Comparison of ENCODE assay signal across 22 cellular contexts in genomic region chr5:110104728-110105127, GRCh38.
DNase-seq lines count a peak whose midpoint lies in the region; ATAC-seq and TF ChIP-seq lines count a peak whose summit lies in the region.
"Had no signal": no experiment of that assay in that cellular context is flagged by ENCODE, and none has a peak within 500 bp of the region (broad histone marks: within the 10 kb centered on the region; RNA-seq: fewer than 3 reads in every experiment).

No MANE protein-coding gene starts in this region.

- H3K27ac Mint-ChIP-seq in central memory CD8-positive, alpha-beta T cell (ENCODE audit: low read depth) = no peak overlapping the region

- H3K9me3 Mint-ChIP-seq in central memory CD8-positive, alpha-beta T cell = no peaks in the 10 kb centered on the region

- H3K4me3 Mint-ChIP-seq in central memory CD8-positive, alpha-beta T cell = no peak overlapping the region

- DNase-seq in AG08395 (ENCODE audit: low spot score) (peak; percentile 18), AG10803 (ENCODE audit: low read depth) (peak; percentile 31), NCI-H82 (lab: John Stamatoyannopoulos, UW) (no peak)
- no peak for DNase-seq in central memory CD8-positive, alpha-beta T cell (ENCODE audit: low spot score in 2 of 2)
- no peak for DNase-seq in stimulated activated CD4-positive, alpha-beta T cell treated with anti-CD3 and anti-CD28 coated beads, Interleukin-2, amount 100 ng/mL, for 24 hours
- DNase-seq: AML-193, DMS53, EL, GF-D8, H7, MM.1S, NCI-H1092, NCI-H1436, NCI-H187 treated with DMSO at 0.1 percent for 48 hours, NCI-H2107, NCI-H226, NCI-H524 had no signal

- no peaks in the 10 kb centered on the region for H3K36me3 Mint-ChIP-seq in central memory CD8-positive, alpha-beta T cell (ENCODE audit: insufficient read depth)

- no peaks in the 10 kb centered on the region for H3K9me3 ChIP-seq in KOPT-K1 (ENCODE audit: insufficient read depth, low read length, poor library complexity, severe bottlenecking)
- H3K9me3 ChIP-seq: SJSA1 had no signal

- TF ChIP-seq CTCF in AG10803 (conservative IDR thresholded peaks at IDR 0.05; ENCODE audit: low read length) = no peak

- H3K27me3 Mint-ChIP-seq in central memory CD8-positive, alpha-beta T cell = peaks cover 19% of the 10 kb centered on the region

- peak overlapping the region; percentile 82 for H3K27ac ChIP-seq in KOPT-K1 (ENCODE audit: low read depth, low read length, poor library complexity, severe bottlenecking)
- H3K27ac ChIP-seq: C4-2B, SJSA1 had no signal

- peak; percentile 64 for ATAC-seq in central memory CD8-positive, alpha-beta T cell (replicated peaks; ENCODE audit: extremely low read depth, poor library complexity, severe bottlenecking)
- no peak for ATAC-seq in HG03097 (IDR thresholded peaks at IDR 0.05; ENCODE audit: low FRiP score, unreplicated experiment)
- ATAC-seq: Right ventricle myocardium inferior had no signal

- no peak overlapping the region for H3K4me3 ChIP-seq in AG10803 (ENCODE audit: low read length)
- H3K4me3 ChIP-seq: SJSA1 had no signal

- H3K4me1 Mint-ChIP-seq in central memory CD8-positive, alpha-beta T cell = peaks cover 30% of the 10 kb centered on the region

- no peaks in the 10 kb centered on the region for H3K36me3 ChIP-seq in KOPT-K1 (ENCODE audit: insufficient read depth, low read length)
- H3K36me3 ChIP-seq: SJSA1 had no signal

Comparison
In these comparisons a context has a peak if more than half of its experiments do, and no peak if none do; other contexts are left out.
1. DNase-seq: peak in AG08395 (single experiment) and AG10803 (single experiment); none in central memory CD8-positive, alpha-beta T cell (0 of 2), NCI-H82 (single experiment) and stimulated activated CD4-positive, alpha-beta T cell treated with anti-CD3 and anti-CD28 coated beads, Interleukin-2, amount 100 ng/mL, for 24 hours (0 of 2).